8 cellular contexts compared by ENCODE assay signal in the genomic region with DNA sequence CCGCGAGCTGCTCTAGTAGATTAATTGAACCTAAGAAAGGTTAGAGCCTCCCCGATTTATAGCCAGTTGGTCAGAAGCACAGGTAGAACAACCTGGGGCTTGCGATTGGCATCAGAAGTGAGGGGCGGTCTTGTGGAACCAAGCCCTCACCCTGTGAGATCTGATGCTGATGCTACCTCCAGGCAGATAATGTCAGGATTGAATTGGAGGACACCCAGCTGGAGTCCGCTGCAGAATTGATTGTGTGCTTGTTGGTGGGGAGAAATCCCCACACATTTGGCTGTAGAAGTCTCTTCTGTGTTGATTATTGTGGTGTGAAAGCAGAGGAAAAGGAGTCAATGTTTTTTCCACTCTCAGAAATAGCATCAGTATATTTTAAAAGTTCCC. TPM values are rescaled to one million over a fixed set of nuclear protein-coding genes. Genes with fewer than 3 reads are reported as not detected.
DNase-seq lines count a peak whose midpoint lies in the region; ATAC-seq and TF ChIP-seq lines count a peak whose summit lies in the region.

No MANE protein-coding gene starts in this region.

- peak; percentile 39 for DNase-seq in activated effector memory CD4-positive, alpha-beta T cell treated with anti-CD3 and anti-CD28 coated beads, Interleukin-2, amount 50 U/mL, for 16 hours
- DNase-seq in activated effector memory CD4-positive, alpha-beta T cell treated with Interleukin-2 at 50 U/mL for 16 hours: no peak
- no peak for DNase-seq in breast epithelium (ENCODE audit: low spot score in 2 of 2)
- no peak for DNase-seq in mesothelial cell of epicardium (ENCODE audit: low spot score in 2 of 2, unreplicated experiment in 2 of 2)
- DNase-seq in thyroid gland: peak; percentile 64 to 69
- DNase-seq in H4 (ENCODE audit: low spot score): no peak
- DNase-seq in HAP-1 (ENCODE audit: low spot score in 2 of 2): no peak

- peaks cover 21% of the 10 kb centered on the region for H3K36me3 Mint-ChIP-seq in mesothelial cell of epicardium

- no peaks in the 10 kb centered on the region for H3K36me3 ChIP-seq in breast epithelium
- H3K36me3 ChIP-seq in thyroid gland: no peaks in the 10 kb centered on the region
- H3K36me3 ChIP-seq in HAP-1 (replicated peaks): peaks cover 12% of the 10 kb centered on the region

- peaks cover 10% of the 10 kb centered on the region for H3K4me1 Mint-ChIP-seq in mesothelial cell of epicardium

- H3K27me3 Mint-ChIP-seq in mesothelial cell of epicardium (ENCODE audit: low read depth): no peaks in the 10 kb centered on the region

- peak overlapping the region in 1 of 3 donors; percentile 15 for H3K4me3 ChIP-seq in breast epithelium
- H3K4me3 ChIP-seq in thyroid gland (replicated peaks in 1 of 3): no peak overlapping the region
- H3K4me3 ChIP-seq in HAP-1: no peak overlapping the region

- WGBS in thyroid gland, 2 donors: 43 to 44% methylated on average over 1 to 6 of the region's 6 CpGs

- H3K9me3 ChIP-seq in breast epithelium (no peaks in the 10 kb centered on the region), thyroid gland (no peaks in the 10 kb centered on the region), HAP-1 (no peaks in the 10 kb centered on the region)

- H3K27ac Mint-ChIP-seq in mesothelial cell of epicardium: peak overlapping the region; percentile 35

- TF ChIP-seq POLR2A in breast epithelium (IDR thresholded peaks at IDR 0.05) (no peak), thyroid gland (IDR thresholded peaks at IDR 0.05) (no peak)

- no peak for ATAC-seq in HG02938 (IDR thresholded peaks at IDR 0.05; ENCODE audit: unreplicated experiment)

- H3K4me3 Mint-ChIP-seq in mesothelial cell of epicardium: no peak overlapping the region

- H3K4me1 ChIP-seq in breast epithelium: peaks cover 10 to 13% of the 10 kb centered on the region in 2 donors
- peaks cover 67 to 70% of the 10 kb centered on the region in 2 donors for H3K4me1 ChIP-seq in thyroid gland
- H3K4me1 ChIP-seq in HAP-1: no peaks in the 10 kb centered on the region; the same call in 1 of the 2 replicates

- in situ Hi-C loops in HAP-1 (cut with MboI; ENCODE audit: low sequenced_read_pairs): no loop called here

- intact Hi-C loops in breast epithelium (cut with DNase I; ENCODE audit: low total_unique reads) (no loop called here), thyroid gland (cut with DNase I) (loop anchor here (10.0 kb wide), 1 partner anchor 129 kb away; a partner anchor contains a TSS)

- no peaks in the 10 kb centered on the region for H3K9me3 Mint-ChIP-seq in mesothelial cell of epicardium

- TF ChIP-seq CTCF in breast epithelium (IDR thresholded peaks at IDR 0.05) (no peak), mesothelial cell of epicardium (IDR thresholded peaks at IDR 0.05; ENCODE audit: unreplicated experiment) (no peak), thyroid gland (IDR thresholded peaks at IDR 0.05) (no peak)

- no peaks in the 10 kb centered on the region for H3K27me3 ChIP-seq in breast epithelium
- H3K27me3 ChIP-seq in thyroid gland: no peaks in the 10 kb centered on the region
- H3K27me3 ChIP-seq in HAP-1 (ENCODE audit: low read depth): no peaks in the 10 kb centered on the region

- H3K27ac ChIP-seq in breast epithelium (peak overlapping the region; percentile 82 to 95), thyroid gland (peak overlapping the region; percentile 88 to 99 (median 90))

RNA-seq across cellular contexts. Expression of a gene that starts 32.5 kb away (rescaled TPM):
- total RNA-seq in breast epithelium (100 to 1,000 TPM; 173 to 219 (median 185) TPM), mesothelial cell of epicardium (116 to 125 TPM (median 120 TPM) in 3 replicates), thyroid gland (100 to 1,000 TPM; 170 to 254 (median 198) TPM)
- total RNA-seq in H4 (2014; rRNA removed; shearing (Covaris generic)): 304 and 321 TPM in 2 replicates

RNA-seq across cellular contexts. Expression of a gene that starts 40.1 kb away (rescaled TPM):
- 10 to 100 TPM; 51.1 to 77.1 (median 63.8) TPM for total RNA-seq in breast epithelium
- total RNA-seq in mesothelial cell of epicardium: 17.8 to 20.3 TPM (median 19.1 TPM) in 3 replicates
- total RNA-seq in thyroid gland: 100 to 1,000 TPM in 1 of 4 donors, 10 to 100 TPM in 3; 47.7 to 125 (median 77.3) TPM
- total RNA-seq in H4 (2014; rRNA removed; shearing (Covaris generic)): 4.4 and 7.2 TPM in 2 replicates

RNA-seq across cellular contexts. Expression of a gene that starts 56.8 kb away (rescaled TPM):
- 10 to 100 TPM; 21.4 to 34.1 (median 22.0) TPM for total RNA-seq in breast epithelium
- 43.0 to 43.9 TPM (median 43.9 TPM) in 3 replicates for total RNA-seq in mesothelial cell of epicardium
- total RNA-seq in thyroid gland: 10 to 100 TPM; 27.2 to 46.7 (median 42.9) TPM
- 102 and 152 TPM in 2 replicates for total RNA-seq in H4 (2014; rRNA removed; shearing (Covaris generic))

Comparison
In these comparisons a context has a peak if more than half of its experiments do, and no peak if none do; other contexts are left out.
1. DNase-seq: peak in activated effector memory CD4-positive, alpha-beta T cell treated with anti-CD3 and anti-CD28 coated beads, Interleukin-2, amount 50 U/mL, for 16 hours (single experiment) and thyroid gland (2 of 2); none in activated effector memory CD4-positive, alpha-beta T cell treated with Interleukin-2 at 50 U/mL for 16 hours (single experiment), breast epithelium (0 of 2), mesothelial cell of epicardium (0 of 2), H4 (single experiment) and HAP-1 (0 of 2).